18 cellular contexts compared by ENCODE assay signal in the genomic region with DNA sequence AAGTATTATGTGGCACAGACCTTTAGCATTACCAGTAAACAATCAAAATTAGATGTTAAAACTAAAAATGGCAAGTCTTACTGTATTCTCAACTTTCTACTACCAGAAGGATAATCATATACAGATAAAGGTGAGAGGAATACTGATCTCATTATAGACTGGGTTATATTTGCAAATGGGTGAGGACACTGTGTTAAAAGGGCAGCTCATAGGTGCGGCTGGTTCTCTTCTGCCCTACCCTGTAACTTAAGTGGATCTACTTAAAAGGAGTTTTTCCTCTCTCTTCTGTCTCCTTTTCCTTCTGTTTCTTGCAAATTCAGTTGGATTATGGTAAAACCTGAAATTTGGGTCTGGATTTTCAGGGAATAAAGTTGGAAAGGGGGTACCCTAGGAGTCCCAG. TPM values are rescaled to one million over a fixed set of nuclear protein-coding genes. Genes with fewer than 3 reads are reported as not detected.
A peak's percentile ranks its signal among the peaks of the same experiment; 100 is the strongest.
DNase-seq lines count a peak whose midpoint lies in the region; ATAC-seq, FAIRE-seq and TF ChIP-seq lines count a peak whose summit lies in the region.
"Had no signal": no experiment of that assay in that cellular context is flagged by ENCODE, and none has a peak within 500 bp of the region (broad histone marks: within the 10 kb centered on the region; RNA-seq: fewer than 3 reads in every experiment).

No MANE protein-coding gene starts in this region.

- H3K4me3 ChIP-seq in HEK293 (ENCODE audit: low read depth, low read length), result no peak overlapping the region
- no peak overlapping the region for H3K4me3 ChIP-seq in endothelial cell of umbilical vein (replicated peaks in 1 of 3; ENCODE audit: insufficient read depth in 1 of 3, low read depth in 1 of 3, low read length in 3 of 3)
- no peak overlapping the region for H3K4me3 ChIP-seq in mesodermal cell (ENCODE audit: extremely low read depth, insufficient read depth, low read length, poor library complexity, severe bottlenecking)
- no peak overlapping the region for H3K4me3 ChIP-seq in small intestine (ENCODE audit: low read depth in 1 of 2, low read length in 2 of 2)

- H4K20me1 ChIP-seq in endothelial cell of umbilical vein (replicated peaks; ENCODE audit: control insufficient read depth, extremely low read depth, insufficient read depth, low read length), result peaks cover 5% of the 10 kb centered on the region

- CTCF ChIA-PET in HEK293 (lab: Yijun Ruan, JAX), result interaction anchor here (0.6 to 0.7 kb wide), 3 partner anchors 28 to 172 kb away, joined by 3 to 5 read pairs (median 5); no protein-coding TSS in a partner anchor
- CTCF ChIA-PET in endothelial cell of umbilical vein (lab: Charles Lee), result interaction anchor here (1.2 kb wide), 1 partner anchor 12 kb away, joined by 3 read pairs; no protein-coding TSS in a partner anchor

- H2AFZ ChIP-seq in endothelial cell of umbilical vein (ENCODE audit: low read depth, low read length), result no peak overlapping the region

- dilution Hi-C loops in endothelial cell of umbilical vein (cut with MboI; ENCODE audit: extremely low pct_ligation_motif_present, low sequenced_read_pairs), result no loop called here

- no TSS peak for BruUV-seq in endothelial cell of umbilical vein (replicated peaks; lab: Mats Ljungman, UMichigan)

- POLR2A ChIA-PET in HEK293 (lab: Yijun Ruan, JAX), result no interaction called here
- POLR2A ChIA-PET in endothelial cell of umbilical vein (lab: Charles Lee), result no interaction called here

- 40% methylated on average over 1 of the region's 1 CpG; no CpG with 5 or more reads in 1 of the 2 experiments for WGBS in mesodermal cell (ENCODE audit: insufficient coverage in 2 of 2), 2 experiments
- 0 to 78% (median 53%) methylated on average over 1 of the region's 1 CpG for WGBS in small intestine, 3 donors

- FAIRE-seq in endothelial cell of umbilical vein (lab: Jason Lieb, UNC), result no peak
- FAIRE-seq in small intestine (lab: Jason Lieb, UNC), result no peak
- FAIRE-seq: A204.1, D721Med, G401.6, GM12892 had no signal

- 0 out of 2 replicates have a peak, but pooled peaks cover 2% of the 10 kb centered on the region for H3K4me1 ChIP-seq in HEK293 (ENCODE audit: control insufficient read depth, insufficient read depth, low read length)
- H3K4me1 ChIP-seq in endothelial cell of umbilical vein (ENCODE audit: control insufficient read depth, extremely low read depth, insufficient read depth, low read length), result peaks cover 19% of the 10 kb centered on the region
- H3K4me1 ChIP-seq in mesodermal cell (ENCODE audit: control insufficient read depth, insufficient read depth, low read length, poor library complexity, severe bottlenecking), result peaks cover 22% of the 10 kb centered on the region
- H3K4me1 ChIP-seq in small intestine (ENCODE audit: control insufficient read depth in 2 of 2, insufficient read depth in 1 of 2, low read depth in 1 of 2, low read length in 1 of 2), result peaks cover 0 to 5% of the 10 kb centered on the region in 2 donors

- H3K27ac ChIP-seq in HEK293 (ENCODE audit: extremely low read depth, low read depth, low read length) (no peak overlapping the region), endothelial cell of umbilical vein (ENCODE audit: insufficient read depth, low read depth, low read length) (no peak overlapping the region), mesodermal cell (ENCODE audit: low read depth, low read length, severe bottlenecking) (peak overlapping the region; percentile 18), small intestine (ENCODE audit: low read depth in 1 of 2, low read length in 1 of 2) (no peak overlapping the region)

- H3K79me2 ChIP-seq in endothelial cell of umbilical vein (ENCODE audit: control insufficient read depth, insufficient read depth, low read length), result peaks cover 44% of the 10 kb centered on the region

- H3K9me1 ChIP-seq in endothelial cell of umbilical vein (replicated peaks; ENCODE audit: control insufficient read depth, extremely low read depth, insufficient read depth, low read length), result no peaks in the 10 kb centered on the region

- H3K9me3 ChIP-seq in HEK293 (ENCODE audit: control insufficient read depth, insufficient read depth, low read depth, low read length), result no peaks in the 10 kb centered on the region
- no peaks in the 10 kb centered on the region for H3K9me3 ChIP-seq in endothelial cell of umbilical vein (replicated peaks; ENCODE audit: control insufficient read depth, insufficient read depth, low read length)
- H3K9me3 ChIP-seq in mesodermal cell (ENCODE audit: control insufficient read depth, low read length), result no peaks in the 10 kb centered on the region
- H3K9me3 ChIP-seq in small intestine (ENCODE audit: control insufficient read depth, low read depth), result no peaks in the 10 kb centered on the region
- H3K9me3 ChIP-seq: BE2C had no signal

- intact Hi-C loops in endothelial cell of umbilical vein (cut with micrococcal nuclease), result no loop called here

- H3K27me3 ChIP-seq in endothelial cell of umbilical vein (ENCODE audit: control insufficient read depth in 2 of 2, insufficient read depth in 2 of 2, low read length in 2 of 2) (no peaks in the 10 kb centered on the region), small intestine (ENCODE audit: control insufficient read depth in 2 of 2, insufficient read depth in 2 of 2, low read length in 2 of 2) (no peaks in the 10 kb centered on the region)
- H3K27me3 ChIP-seq: BE2C had no signal

- no peak for ATAC-seq in GM21447 (IDR thresholded peaks at IDR 0.05; ENCODE audit: unreplicated experiment)
- ATAC-seq: CD8-positive, alpha-beta T cell had no signal

- H3K9ac ChIP-seq in endothelial cell of umbilical vein (replicated peaks; ENCODE audit: extremely low read depth, insufficient read depth, low read length), result no peak overlapping the region

- DNase-seq in endothelial cell of umbilical vein (ENCODE audit: low read depth, low spot score), result no peak
- DNase-seq in small intestine, result peak; percentile 21
- DNase-seq in C1 segment of cervical spinal cord (lab: John Stamatoyannopoulos, UW), result no peak
- no peak for DNase-seq in pons (ENCODE audit: low spot score)
- DNase-seq: BE2C; CD8-positive, alpha-beta T cell; COR-L47; DMS153; DMS79 treated with DMSO at 0.1 percent for 48 hours; GOT3; H9 had no signal

- no peak for TF ChIP-seq CTCF in HEK293 (tag by site-specific recombination; IDR thresholded peaks at IDR 0.05)
- TF ChIP-seq CTCF in endothelial cell of umbilical vein (IDR thresholded peaks at IDR 0.05; ENCODE audit: extremely low read depth in 1 of 2, insufficient read depth in 1 of 2, low read depth in 1 of 2, low read length in 2 of 2), result no peak

- H3K36me3 ChIP-seq in HEK293 (ENCODE audit: control insufficient read depth in 2 of 2, insufficient read depth in 1 of 2, low read length in 2 of 2), result no peaks in the 10 kb centered on the region
- no peaks in the 10 kb centered on the region for H3K36me3 ChIP-seq in endothelial cell of umbilical vein (ENCODE audit: control insufficient read depth in 2 of 2, extremely low read depth in 1 of 2, insufficient read depth in 2 of 2, low read length in 2 of 2)
- H3K36me3 ChIP-seq in mesodermal cell (ENCODE audit: control insufficient read depth, insufficient read depth, low read length), result no peaks in the 10 kb centered on the region
- H3K36me3 ChIP-seq in small intestine (ENCODE audit: control insufficient read depth in 2 of 2, insufficient read depth in 2 of 2, low read length in 2 of 2), result no peaks in the 10 kb centered on the region
- H3K36me3 ChIP-seq: BE2C had no signal

- TF ChIP-seq POLR2A in endothelial cell of umbilical vein (IDR thresholded peaks at IDR 0.05; ENCODE audit: low read depth, low read length), result no peak

- H3K4me2 ChIP-seq in endothelial cell of umbilical vein (ENCODE audit: insufficient read depth, low read length), result peak overlapping the region; percentile 32

TF ChIP-seq in HEK293, 187 proteins besides CTCF, POLR2A, EP300 and RAD21:
- no peak for TF ChIP-seq HOXC10 (CRISPR knock-in tag; IDR thresholded peaks at IDR 0.05)
- peak; percentile 44; the same call in 1 of the 2 replicates for TF ChIP-seq KLF1 (tag by site-specific recombination; IDR thresholded peaks at IDR 0.05)
- no peak for TF ChIP-seq KLF7 (tag by site-specific recombination; IDR thresholded peaks at IDR 0.05; ENCODE audit: borderline replicate concordance)

TF ChIP-seq in endothelial cell of umbilical vein, 7 proteins besides CTCF, POLR2A, EP300 and RAD21:
- TF ChIP-seq JUN (IDR thresholded peaks at IDR 0.05; ENCODE audit: borderline replicate concordance, insufficient read depth, insufficient read length, low read depth) (no peak), POLR2AphosphoS5 (IDR thresholded peaks at IDR 0.05; ENCODE audit: insufficient read depth, low read depth, low read length) (no peak), FOS (IDR thresholded peaks at IDR 0.05; ENCODE audit: borderline replicate concordance, insufficient read depth, low read length) (no peak), EZH2 (IDR thresholded peaks at IDR 0.05; ENCODE audit: borderline replicate concordance, low read depth, low read length, severe bottlenecking) (no peak), MYC (IDR thresholded peaks at IDR 0.05; ENCODE audit: low read depth, low read length) (no peak), GATA2 (IDR thresholded peaks at IDR 0.05; ENCODE audit: insufficient read depth, insufficient read length, low read depth, low read length) (no peak)
- TF ChIP-seq, protein P1, sequence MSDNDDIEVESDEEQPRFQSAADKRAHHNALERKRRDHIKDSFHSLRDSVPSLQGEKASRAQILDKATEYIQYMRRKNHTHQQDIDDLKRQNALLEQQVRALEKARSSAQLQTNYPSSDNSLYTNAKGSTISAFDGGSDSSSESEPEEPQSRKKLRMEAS (IDR thresholded peaks at IDR 0.05; ENCODE audit: insufficient read depth, insufficient read length), result no peak

RNA-seq across cellular contexts. Expression of a gene that starts 33.0 kb away (rescaled TPM):
- 22.1 and 24.0 TPM in 2 replicates for total RNA-seq in endothelial cell of umbilical vein
- polyA plus RNA-seq in endothelial cell of umbilical vein (4.1 and 5.2 TPM in 2 replicates), small intestine (10 to 100 TPM; 26.8 to 39.6 (median 33.0) TPM)
- polyA plus RNA-seq in endothelial cell of umbilical vein (2011; cell fraction: cytosol; rRNA removed), result 8.9 and 9.2 TPM in 2 replicates
- 8.0 and 9.4 TPM in 2 replicates for polyA plus RNA-seq in endothelial cell of umbilical vein (2011; cell fraction: nucleus; rRNA removed)
- 15.1 and 17.6 TPM in 2 replicates for polyA plus RNA-seq in endothelial cell of umbilical vein (2012)
- 6.1 and 7.4 TPM in 2 replicates for polyA minus RNA-seq in endothelial cell of umbilical vein
- 8.2 TPM for polyA minus RNA-seq in endothelial cell of umbilical vein (2011; cell fraction: cytosol; rRNA and poly(A)+ RNA removed)
- 20.9 and 25.2 TPM in 2 replicates for polyA minus RNA-seq in endothelial cell of umbilical vein (2011; cell fraction: nucleus; rRNA and poly(A)+ RNA removed)
- 37.4 TPM for polyA plus RNA-seq in mesodermal cell (2013, experiment 1 of 2)
- 40.0 TPM for polyA plus RNA-seq in mesodermal cell (2013, experiment 2 of 2)
